In genomic region chr16:66534376-66534799, GRCh38 we compare ENCODE assay signal across 16 cellular contexts. TPM values are rescaled to one million over a fixed set of nuclear protein-coding genes. Genes with fewer than 3 reads are reported as not detected.
"Had no signal": no experiment of that assay in that cellular context is flagged by ENCODE, and none has a peak within 500 bp of the region (broad histone marks: within the 10 kb centered on the region; RNA-seq: fewer than 3 reads in every experiment).

No MANE protein-coding gene starts in this region.

- H3K27ac ChIP-seq: adrenal gland, epithelial cell of prostate, upper lobe of right lung, VCaP had no signal

- ATAC-seq: activated CD8-positive, alpha-beta memory T cell treated with anti-CD3 and anti-CD28 coated beads, Interleukin-2, amount 10 ng/mL, durations not matched to agents 7 days and 5 days; left lobe of liver; natural killer cell treated with Interleukin-12 subunit alpha and Interleukin-12 subunit beta and Interleukin-15 and Interleukin-18, amount 100 ng/mL, for 72 hours; upper lobe of right lung had no signal

- H3K4me1 ChIP-seq: adrenal gland, upper lobe of right lung had no signal

- H3K27me3 ChIP-seq: adrenal gland, upper lobe of right lung had no signal

- H3K4me3 ChIP-seq: adrenal gland, smooth muscle cell, upper lobe of right lung had no signal

- H3K4me2 ChIP-seq: smooth muscle cell had no signal

- DNase-seq: activated CD4-positive, alpha-beta memory T cell treated with anti-CD3 and anti-CD28 coated beads for 36 hours; activated CD4-positive, alpha-beta T cell treated with anti-CD3 and anti-CD28 coated beads for 1 hour; activated CD8-positive, alpha-beta memory T cell treated with anti-CD3 and anti-CD28 coated beads, Interleukin-2, amount 10 ng/mL, durations not matched to agents 7 days and 5 days; activated T-cell treated with anti-CD3 and anti-CD28 coated beads, Interleukin-2, amount 50 U/mL, for 1 hour; adrenal gland; cerebellar nuclear complex; effector memory CD4-positive, alpha-beta T cell; islet precursor cell; nucleus accumbens; upper lobe of right lung had no signal

- H3K9me3 ChIP-seq: adrenal gland, upper lobe of right lung had no signal

RNA-seq across cellular contexts. Expression of gene CMTM2, which starts 44.9 kb away (rescaled TPM):
- total RNA-seq: adrenal gland, left lobe of liver, mucosa of gallbladder, smooth muscle cell had no signal
